ENCODE assay signal across 17 cellular contexts in the genomic region with DNA sequence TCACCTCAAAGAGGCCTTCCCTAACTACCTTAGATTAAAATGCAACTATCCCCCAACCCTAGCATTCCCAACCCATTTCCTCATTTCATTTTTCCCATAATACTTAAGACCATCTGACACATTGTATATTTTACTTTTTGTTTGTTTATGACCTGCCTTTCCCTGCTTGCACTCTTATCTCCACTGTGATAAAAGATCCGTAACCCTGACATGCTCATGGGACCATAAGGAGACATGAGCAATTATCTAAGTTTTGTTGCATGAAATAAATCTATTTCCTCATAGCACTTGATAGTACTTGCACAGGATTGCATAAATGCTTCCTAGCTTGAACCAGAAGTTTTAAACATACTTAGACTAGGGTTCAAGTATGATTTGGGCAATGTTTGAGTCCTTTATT.
DNase-seq lines count a peak whose midpoint lies in the region; ATAC-seq and TF ChIP-seq lines count a peak whose summit lies in the region.
"Had no signal": no experiment of that assay in that cellular context is flagged by ENCODE, and none has a peak within 500 bp of the region (broad histone marks: within the 10 kb centered on the region; RNA-seq: fewer than 3 reads in every experiment).

No MANE protein-coding gene starts in this region.

- no peak overlapping the region for H3K23ac ChIP-seq in H9 (ENCODE audit: insufficient read length, low read depth, low read length)

- no peaks in the 10 kb centered on the region for H3K79me2 ChIP-seq in H9 (ENCODE audit: insufficient read depth, low read length)

- no peak overlapping the region for H3K4me3 ChIP-seq in fibroblast of the aortic adventitia (ENCODE audit: low read depth, low read length)
- no peak overlapping the region for H3K4me3 ChIP-seq in transverse colon
- no peak overlapping the region for H3K4me3 ChIP-seq in right cardiac atrium (ENCODE audit: low read length)
- H3K4me3 ChIP-seq in WERI-Rb-1 (ENCODE audit: low read depth, low read length): no peak overlapping the region

- no peak overlapping the region for H3K4me2 ChIP-seq in H9 (ENCODE audit: insufficient read depth, insufficient read length, low read length)

- DNase-seq in amniotic epithelial cell (ENCODE audit: low read depth): peak; percentile 79
- DNase-seq in fibroblast of the aortic adventitia (ENCODE audit: low read depth): peak; percentile 30
- DNase-seq in left colon: no peak
- no peak for DNase-seq in transverse colon
- DNase-seq in H9: no peak
- no peak for DNase-seq in right cardiac atrium
- no peak for DNase-seq in WERI-Rb-1
- DNase-seq: C1 segment of cervical spinal cord; Calu3; CD4-positive, alpha-beta memory T cell; COR-L47; DMS53; DMS79 treated with DMSO at 0.1 percent for 48 hours; GF-D8; GOT3; HCEC 1CT had no signal

- H3K23me2 ChIP-seq in H9 (ENCODE audit: insufficient read length, low read depth, low read length, poor library complexity, severe bottlenecking): no peaks in the 10 kb centered on the region

- no peaks in the 10 kb centered on the region for H3K79me1 ChIP-seq in H9 (ENCODE audit: insufficient read depth, low read depth, low read length, poor library complexity, severe bottlenecking)

- no peak overlapping the region for H3K4ac ChIP-seq in H9 (ENCODE audit: low read depth, low read length)

- no peak for TF ChIP-seq EP300 in transverse colon (IDR thresholded peaks at IDR 0.05; ENCODE audit: low read depth)

- no peak overlapping the region for H3K4me3 Mint-ChIP-seq in H9
- H3K4me3 Mint-ChIP-seq: CD4-positive, alpha-beta memory T cell had no signal

- no peak overlapping the region for H3K14ac ChIP-seq in H9 (ENCODE audit: insufficient read depth, low read length)

- no peak overlapping the region for H4K5ac ChIP-seq in H9 (ENCODE audit: insufficient read length, low read depth, low read length)

- no peak overlapping the region for H2BK120ac ChIP-seq in H9 (ENCODE audit: low read depth, low read length, poor library complexity, severe bottlenecking)

- 57 to 59% methylated on average over 1 of the region's 1 CpG for WGBS in transverse colon (ENCODE audit: low coverage in 1 of 2), 2 donors
- WGBS in H9 (ENCODE audit: extremely low coverage, insufficient read length, low lambda C conversion rate): no CpG with 5 or more reads among the region's 1 CpG
- 61% methylated on average over 1 of the region's 1 CpG for WGBS in right cardiac atrium

- no peak overlapping the region for H3K9ac ChIP-seq in H9 (ENCODE audit: extremely low read depth, insufficient read length, low read length)

- H3K4me1 Mint-ChIP-seq in H9: no peaks in the 10 kb centered on the region
- H3K4me1 Mint-ChIP-seq: CD4-positive, alpha-beta memory T cell had no signal

- no peak overlapping the region for H2BK12ac ChIP-seq in H9 (ENCODE audit: insufficient read length, low read depth, low read length)

- H3K9me3 Mint-ChIP-seq in H9: peaks cover 0 to under 1% of the 10 kb centered on the region in 2 experiments; a peak in 1 of 5 replicates

- TF ChIP-seq CTCF in fibroblast of the aortic adventitia (IDR thresholded peaks at IDR 0.05; ENCODE audit: insufficient read depth, low read length) (no peak), transverse colon (IDR thresholded peaks at IDR 0.05) (no peak), H9 (conservative IDR thresholded peaks at IDR 0.05) (no peak), WERI-Rb-1 (IDR thresholded peaks at IDR 0.05; ENCODE audit: low read depth, low read length) (no peak)

- no peak overlapping the region for H2BK15ac ChIP-seq in H9 (ENCODE audit: low read depth, low read length)

- H3K36me3 Mint-ChIP-seq in H9 (ENCODE audit: insufficient read depth in 1 of 3, low read depth in 3 of 3): 0 out of 7 replicates have a peak, but pooled peaks cover 0 to 1% (median 0%) of the 10 kb centered on the region in 3 experiments
- H3K36me3 Mint-ChIP-seq: CD4-positive, alpha-beta memory T cell had no signal

- no peak overlapping the region for H3T11ph ChIP-seq in H9 (ENCODE audit: low read length)

- intact Hi-C loops in left colon (cut with DNase I, micrococcal nuclease) (no loop called here), transverse colon (cut with DNase I; ENCODE audit: low total_unique reads) (no loop called here), right cardiac atrium (cut with DNase I) (no loop called here)

- H2BK20ac ChIP-seq in H9 (ENCODE audit: low read depth, low read length, poor library complexity, severe bottlenecking): no peak overlapping the region

- no peak overlapping the region for H3K18ac ChIP-seq in H9 (ENCODE audit: insufficient read length, low read depth, low read length)

- no peak overlapping the region for H4K91ac ChIP-seq in H9 (ENCODE audit: insufficient read length, low read depth, low read length)

- H2BK5ac ChIP-seq in H9 (ENCODE audit: insufficient read length, low read length): no peak overlapping the region

- H3K27ac ChIP-seq in transverse colon (peak overlapping the region; percentile 47 to 69 (median 60)), H9 (ENCODE audit: insufficient read length, low read depth, low read length) (no peak overlapping the region), right cardiac atrium (ENCODE audit: low read length) (no peak overlapping the region), WERI-Rb-1 (no peak overlapping the region)

- no peaks in the 10 kb centered on the region for H3K36me3 ChIP-seq in transverse colon
- no peaks in the 10 kb centered on the region for H3K36me3 ChIP-seq in WERI-Rb-1

- ATAC-seq in left colon (peak; percentile 87), right cardiac atrium (no peak), GM21423 (IDR thresholded peaks at IDR 0.05; ENCODE audit: unreplicated experiment) (no peak)

- no peak overlapping the region for H2AK5ac ChIP-seq in H9 (ENCODE audit: insufficient read length, low read length)

- H3K4me1 ChIP-seq in transverse colon (peaks cover 13 to 42% (median 19%) of the 10 kb centered on the region in 4 donors), H9 (ENCODE audit: insufficient read depth, low read length) (no peaks in the 10 kb centered on the region), right cardiac atrium (ENCODE audit: control insufficient read depth, insufficient read depth, low read length) (peaks cover 2% of the 10 kb centered on the region)

- in situ Hi-C loops in transverse colon (cut with MboI; ENCODE audit: low pct_ligation_motif_present in 1 of 4, low pct_unique_long_range_greater_than_20kb in 1 of 4, low sequenced_read_pairs in 3 of 4): no loop called here

- no peak for TF ChIP-seq POLR2A in transverse colon (IDR thresholded peaks at IDR 0.05)

- no peaks in the 10 kb centered on the region for H3K9me3 ChIP-seq in transverse colon
- no peaks in the 10 kb centered on the region for H3K9me3 ChIP-seq in H9 (ENCODE audit: control insufficient read depth, low read depth, low read length)
- no peaks in the 10 kb centered on the region for H3K9me3 ChIP-seq in right cardiac atrium (ENCODE audit: control insufficient read depth, low read length)
- H3K9me3 ChIP-seq in WERI-Rb-1 (ENCODE audit: severe bottlenecking): no peaks in the 10 kb centered on the region

- H3K27me3 ChIP-seq in transverse colon (no peaks in the 10 kb centered on the region), H9 (ENCODE audit: insufficient read depth, low read length) (no peaks in the 10 kb centered on the region), right cardiac atrium (ENCODE audit: control insufficient read depth, insufficient read depth) (no peaks in the 10 kb centered on the region), WERI-Rb-1 (ENCODE audit: insufficient read depth, low read depth, severe bottlenecking) (peaks cover 46% of the 10 kb centered on the region)

- no peak overlapping the region for H4K8ac ChIP-seq in H9 (replicated peaks; ENCODE audit: insufficient read length, low read depth, low read length)

- no peak overlapping the region for H2AFZ ChIP-seq in H9 (ENCODE audit: low read length)

- no peak overlapping the region for H3K56ac ChIP-seq in H9 (ENCODE audit: insufficient read length, low read depth, low read length)

- H4K20me1 ChIP-seq in H9 (ENCODE audit: control insufficient read depth, insufficient read depth, insufficient read length): no peaks in the 10 kb centered on the region

- H3K27me3 Mint-ChIP-seq in H9 (ENCODE audit: low read depth): no peaks in the 10 kb centered on the region
- H3K27me3 Mint-ChIP-seq: CD4-positive, alpha-beta memory T cell had no signal

- no peak overlapping the region for H3K27ac Mint-ChIP-seq in H9
- H3K27ac Mint-ChIP-seq: CD4-positive, alpha-beta memory T cell had no signal

Comparison
In these comparisons a context has a peak if more than half of its experiments do, and no peak if none do; other contexts are left out.
1. DNase-seq: peak in amniotic epithelial cell (single experiment) and fibroblast of the aortic adventitia (single experiment); none in left colon (0 of 2), transverse colon (single experiment), H9 (single experiment), right cardiac atrium (0 of 3) and WERI-Rb-1 (single experiment).
2. H3K27ac ChIP-seq: peak in transverse colon (4 of 4); none in H9 (single experiment), right cardiac atrium (single experiment) and WERI-Rb-1 (single experiment).